10 cellular contexts compared by ENCODE assay signal in the genomic region with DNA sequence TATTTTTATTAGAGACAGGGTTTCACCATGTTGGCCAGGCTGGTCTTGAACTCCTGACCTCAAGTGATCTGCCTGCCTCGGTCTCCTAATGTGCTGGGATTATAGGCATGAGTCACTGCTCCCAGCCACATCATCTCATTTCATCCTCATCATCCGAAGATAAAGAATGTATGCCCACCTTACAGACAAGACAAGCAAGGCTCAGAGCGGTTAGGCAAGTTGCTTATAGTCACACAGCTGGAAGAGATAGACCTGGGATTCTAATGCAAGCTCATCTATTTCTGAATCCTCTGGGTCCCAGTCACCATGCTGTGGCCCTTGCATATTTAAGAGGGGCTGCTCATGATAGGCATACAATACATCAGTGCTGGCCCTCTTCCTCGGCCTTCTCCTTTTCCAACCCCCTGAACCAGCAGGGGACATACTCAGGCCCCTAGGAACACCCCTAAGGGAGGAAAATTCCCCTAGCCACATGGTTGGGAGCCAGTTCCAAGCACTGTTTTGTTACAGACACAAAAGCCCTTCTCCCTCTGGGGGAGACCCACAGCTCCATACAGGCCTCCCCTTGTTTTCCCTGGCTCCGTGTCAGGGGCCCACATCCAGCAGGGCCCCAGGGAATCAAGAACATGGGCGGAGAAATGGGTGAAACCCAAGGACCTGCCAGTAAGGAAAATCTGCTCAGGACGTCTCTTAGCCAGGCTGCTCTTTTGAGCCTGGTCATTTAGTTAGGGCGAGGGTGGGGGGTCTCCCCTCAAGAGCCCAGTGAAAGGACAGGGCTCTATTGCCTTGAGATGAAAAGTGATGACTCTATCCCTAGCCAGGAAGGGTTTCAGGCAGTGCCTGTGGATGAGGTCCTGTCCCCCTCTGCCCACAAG. TPM values are rescaled to one million over a fixed set of nuclear protein-coding genes. Genes with fewer than 3 reads are reported as not detected.
DNase-seq lines count a peak whose midpoint lies in the region; TF ChIP-seq lines count a peak whose summit lies in the region.
"Had no signal": no experiment of that assay in that cellular context is flagged by ENCODE, and none has a peak within 500 bp of the region (broad histone marks: within the 10 kb centered on the region; RNA-seq: fewer than 3 reads in every experiment).

No MANE protein-coding gene starts in this region.

- H3K36me3 ChIP-seq in mucosa of stomach (ENCODE audit: control insufficient read depth, insufficient read depth, low read length), result peaks cover 4% of the 10 kb centered on the region
- peaks cover 16 to 31% (median 30%) of the 10 kb centered on the region in 3 donors for H3K36me3 ChIP-seq in tibial artery

- no peak overlapping the region for H3K27ac Mint-ChIP-seq in activated naive CD8-positive, alpha-beta T cell treated with anti-CD3 and anti-CD28 coated beads for 36 hours
- H3K27ac Mint-ChIP-seq: memory B cell had no signal

- H3K27me3 Mint-ChIP-seq in activated naive CD8-positive, alpha-beta T cell treated with anti-CD3 and anti-CD28 coated beads for 36 hours, result no peaks in the 10 kb centered on the region
- H3K27me3 Mint-ChIP-seq: memory B cell had no signal

- no peaks in the 10 kb centered on the region for H3K9me3 Mint-ChIP-seq in activated naive CD8-positive, alpha-beta T cell treated with anti-CD3 and anti-CD28 coated beads for 36 hours
- H3K9me3 Mint-ChIP-seq: memory B cell had no signal

- H3K27me3 ChIP-seq in mucosa of stomach (ENCODE audit: control insufficient read depth, insufficient read depth, low read length), result no peaks in the 10 kb centered on the region
- H3K27me3 ChIP-seq in tibial artery, result no peaks in the 10 kb centered on the region

- H3K9me3 ChIP-seq in mucosa of stomach (ENCODE audit: control insufficient read depth, low read length) (no peaks in the 10 kb centered on the region), tibial artery (no peaks in the 10 kb centered on the region)

- H3K9ac ChIP-seq in mucosa of stomach (ENCODE audit: low read length), result peak overlapping the region; percentile 14

- intact Hi-C loops in tibial artery (cut with DNase I; ENCODE audit: low total_unique reads), result no loop called here

- H3K4me1 ChIP-seq in mucosa of stomach (ENCODE audit: control insufficient read depth, insufficient read depth, low read length), result peaks cover 45% of the 10 kb centered on the region
- H3K4me1 ChIP-seq in tibial artery, result peaks cover 0 to 93% (median 82%) of the 10 kb centered on the region in 4 donors

- H3K27ac ChIP-seq in VCaP, result peak overlapping the region; percentile 88; the same call in 1 of the 2 replicates
- peak overlapping the region; percentile 93 to 97 for H3K27ac ChIP-seq in tibial artery

- no peak overlapping the region for H3K4me3 Mint-ChIP-seq in activated naive CD8-positive, alpha-beta T cell treated with anti-CD3 and anti-CD28 coated beads for 36 hours
- H3K4me3 Mint-ChIP-seq: memory B cell had no signal

- H3K4me3 ChIP-seq in mucosa of stomach (ENCODE audit: low read length) (no peak overlapping the region), tibial artery (peak overlapping the region; percentile 82 to 93)

- DNase-seq in fibroblast of peridontal ligament (ENCODE audit: extremely low read depth), result peak; percentile 29
- DNase-seq in tibial artery, result peak; percentile 61 to 93
- no peak for DNase-seq in activated naive CD8-positive, alpha-beta T cell treated with anti-CD3 and anti-CD28 coated beads for 36 hours
- DNase-seq in mesenteric fat pad (ENCODE audit: low spot score), result no peak
- no peak for DNase-seq in kidney tubule cell (ENCODE audit: low spot score)
- DNase-seq in NCI-H146 (lab: John Stamatoyannopoulos, UW), result no peak
- DNase-seq: activated CD4-positive, alpha-beta T cell treated with anti-CD3 and anti-CD28 coated beads, Interleukin-2, amount 50 U/mL, for 4 hours had no signal

- H3K4me1 Mint-ChIP-seq in activated naive CD8-positive, alpha-beta T cell treated with anti-CD3 and anti-CD28 coated beads for 36 hours, result peaks cover 12% of the 10 kb centered on the region

- peaks cover 9% of the 10 kb centered on the region for H3K36me3 Mint-ChIP-seq in activated naive CD8-positive, alpha-beta T cell treated with anti-CD3 and anti-CD28 coated beads for 36 hours

- no peak for TF ChIP-seq CTCF in VCaP (conservative IDR thresholded peaks at IDR 0.05)
- TF ChIP-seq CTCF in tibial artery (IDR thresholded peaks at IDR 0.05), result no peak

RNA-seq across cellular contexts. Expression of gene CSRP1, which starts 6.9 kb away (rescaled TPM):
- total RNA-seq in activated naive CD8-positive, alpha-beta T cell treated with anti-CD3 and anti-CD28 coated beads for 36 hours, result 10 to 100 TPM; 57.0 to 59.1 TPM
- 151 TPM for total RNA-seq in mesenteric fat pad

RNA-seq across cellular contexts. Expression of gene PHLDA3, which starts 31.0 kb away (rescaled TPM):
- total RNA-seq in activated naive CD8-positive, alpha-beta T cell treated with anti-CD3 and anti-CD28 coated beads for 36 hours, result 1 to 10 TPM; 4.2 to 4.7 TPM
- total RNA-seq in mesenteric fat pad, result 358 TPM

RNA-seq across cellular contexts. Expression of gene NAV1, which starts 38.9 kb away (rescaled TPM):
- 1 to 10 TPM; 1.3 TPM for total RNA-seq in activated naive CD8-positive, alpha-beta T cell treated with anti-CD3 and anti-CD28 coated beads for 36 hours
- 133 TPM for total RNA-seq in mesenteric fat pad

Comparison
In these comparisons a context has a peak if more than half of its experiments do, and no peak if none do; other contexts are left out.
1. DNase-seq: peak in fibroblast of peridontal ligament (single experiment) and tibial artery (2 of 2); none in activated naive CD8-positive, alpha-beta T cell treated with anti-CD3 and anti-CD28 coated beads for 36 hours (single experiment), mesenteric fat pad (single experiment), kidney tubule cell (single experiment) and NCI-H146 (single experiment).
2. RNA of gene PHLDA3, which starts 31.0 kb away (total RNA-seq): 358 TPM in mesenteric fat pad (single experiment); 4.2 to 4.7 TPM in activated naive CD8-positive, alpha-beta T cell treated with anti-CD3 and anti-CD28 coated beads for 36 hours; every median in the first group is over 10 times any median in the second.
3. RNA of gene NAV1, which starts 38.9 kb away (total RNA-seq): 133 TPM in mesenteric fat pad (single experiment); 1.3 TPM in activated naive CD8-positive, alpha-beta T cell treated with anti-CD3 and anti-CD28 coated beads for 36 hours; every median in the first group is over 10 times any median in the second.